ENCODE assay signal across 9 cellular contexts in genomic region chr5:140106101-140106500, GRCh38. TPM values are rescaled to one million over a fixed set of nuclear protein-coding genes. Genes with fewer than 3 reads are reported as not detected.
DNase-seq lines count a peak whose midpoint lies in the region; ATAC-seq, FAIRE-seq and TF ChIP-seq lines count a peak whose summit lies in the region.
"Had no signal": no experiment of that assay in that cellular context is flagged by ENCODE, and none has a peak within 500 bp of the region (broad histone marks: within the 10 kb centered on the region; RNA-seq: fewer than 3 reads in every experiment).

No MANE protein-coding gene starts in this region.

- no peaks in the 10 kb centered on the region for H3K9me3 Mint-ChIP-seq in central memory CD8-positive, alpha-beta T cell
- no peaks in the 10 kb centered on the region for H3K9me3 Mint-ChIP-seq in stimulated activated naive CD8-positive, alpha-beta T cell treated with anti-CD3 and anti-CD28 coated beads, Interleukin-15, amount 100 ng/mL, for 72 hours

- ATAC-seq in central memory CD8-positive, alpha-beta T cell (replicated peaks; ENCODE audit: extremely low read depth, poor library complexity, severe bottlenecking), result no peak
- ATAC-seq in GM18505 (IDR thresholded peaks at IDR 0.05; ENCODE audit: unreplicated experiment), result no peak
- ATAC-seq in stimulated activated naive CD8-positive, alpha-beta T cell treated with anti-CD3 and anti-CD28 coated beads, Interleukin-15, amount 100 ng/mL, for 72 hours, result no peak

- H3K4me1 Mint-ChIP-seq in central memory CD8-positive, alpha-beta T cell, result peaks cover 23% of the 10 kb centered on the region
- peaks cover 29% of the 10 kb centered on the region for H3K4me1 Mint-ChIP-seq in stimulated activated naive CD8-positive, alpha-beta T cell treated with anti-CD3 and anti-CD28 coated beads, Interleukin-15, amount 100 ng/mL, for 72 hours

- no peak for DNase-seq in GM12892 (ENCODE audit: insufficient read length)
- peak; percentile 60 for DNase-seq in NB4 (ENCODE audit: low read depth)
- DNase-seq in central memory CD8-positive, alpha-beta T cell (ENCODE audit: low spot score in 2 of 2), result no peak
- peak; percentile 76 for DNase-seq in renal cortical epithelial cell (ENCODE audit: low read depth)
- DNase-seq in HuH-7.5 (ENCODE audit: low spot score), result no peak
- DNase-seq in stimulated activated naive CD8-positive, alpha-beta T cell treated with anti-CD3 and anti-CD28 coated beads, Interleukin-15, amount 100 ng/mL, for 72 hours, result no peak
- DNase-seq: activated CD4-positive, alpha-beta T cell treated with anti-CD3 and anti-CD28 coated beads for 4 hours; cortex of kidney had no signal

- no peak for TF ChIP-seq CTCF in NB4 (IDR thresholded peaks at IDR 0.05; ENCODE audit: low read depth, low read length)

- H3K4me3 ChIP-seq in NB4 (ENCODE audit: low read depth, low read length), result no peak overlapping the region

- no peaks in the 10 kb centered on the region for H3K27me3 Mint-ChIP-seq in central memory CD8-positive, alpha-beta T cell
- H3K27me3 Mint-ChIP-seq in stimulated activated naive CD8-positive, alpha-beta T cell treated with anti-CD3 and anti-CD28 coated beads, Interleukin-15, amount 100 ng/mL, for 72 hours, result peaks cover 8% of the 10 kb centered on the region

- H3K4me3 Mint-ChIP-seq in central memory CD8-positive, alpha-beta T cell, result peak overlapping the region; percentile 99
- peak overlapping the region in 1 of 2 donors; percentile 92 for H3K4me3 Mint-ChIP-seq in stimulated activated naive CD8-positive, alpha-beta T cell treated with anti-CD3 and anti-CD28 coated beads, Interleukin-15, amount 100 ng/mL, for 72 hours

- peaks cover 13% of the 10 kb centered on the region for H3K36me3 Mint-ChIP-seq in central memory CD8-positive, alpha-beta T cell (ENCODE audit: insufficient read depth)

- TF ChIP-seq POLR2A in GM12892 (IDR thresholded peaks at IDR 0.05; ENCODE audit: low read depth, low read length) (no peak), NB4 (IDR thresholded peaks at IDR 0.05; ENCODE audit: extremely low read depth, insufficient read length) (no peak), GM18505 (IDR thresholded peaks at IDR 0.05; ENCODE audit: borderline replicate concordance, extremely low read depth, insufficient read depth, insufficient read length) (no peak)

- H3K27ac Mint-ChIP-seq in central memory CD8-positive, alpha-beta T cell (ENCODE audit: low read depth), result no peak overlapping the region
- H3K27ac Mint-ChIP-seq in stimulated activated naive CD8-positive, alpha-beta T cell treated with anti-CD3 and anti-CD28 coated beads, Interleukin-15, amount 100 ng/mL, for 72 hours, result no peak overlapping the region

- FAIRE-seq in GM12892 (lab: Jason Lieb, UNC), result peak; percentile 62

RNA-seq across cellular contexts. Expression of gene PURA, which starts 7.8 kb away (rescaled TPM):
- polyA plus RNA-seq in GM12892 (2012; ENCODE audit: missing spikeins), result 4.2 TPM
- total RNA-seq in renal cortical epithelial cell, result 6.1 and 22.4 TPM in 2 replicates

RNA-seq across cellular contexts. Expression of gene IGIP, which starts 19.6 kb away (rescaled TPM):
- 1.3 TPM for polyA plus RNA-seq in GM12892 (2012; ENCODE audit: missing spikeins)
- total RNA-seq in renal cortical epithelial cell, result 4.5 and 17.2 TPM in 2 replicates

Comparison
In these comparisons a context has a peak if more than half of its experiments do, and no peak if none do; other contexts are left out.
1. DNase-seq: peak in NB4 (single experiment) and renal cortical epithelial cell (single experiment); none in GM12892 (single experiment), central memory CD8-positive, alpha-beta T cell (0 of 2), HuH-7.5 (single experiment) and stimulated activated naive CD8-positive, alpha-beta T cell treated with anti-CD3 and anti-CD28 coated beads, Interleukin-15, amount 100 ng/mL, for 72 hours (0 of 2).